ENCODE assay signal across 8 cellular contexts in the genomic region with DNA sequence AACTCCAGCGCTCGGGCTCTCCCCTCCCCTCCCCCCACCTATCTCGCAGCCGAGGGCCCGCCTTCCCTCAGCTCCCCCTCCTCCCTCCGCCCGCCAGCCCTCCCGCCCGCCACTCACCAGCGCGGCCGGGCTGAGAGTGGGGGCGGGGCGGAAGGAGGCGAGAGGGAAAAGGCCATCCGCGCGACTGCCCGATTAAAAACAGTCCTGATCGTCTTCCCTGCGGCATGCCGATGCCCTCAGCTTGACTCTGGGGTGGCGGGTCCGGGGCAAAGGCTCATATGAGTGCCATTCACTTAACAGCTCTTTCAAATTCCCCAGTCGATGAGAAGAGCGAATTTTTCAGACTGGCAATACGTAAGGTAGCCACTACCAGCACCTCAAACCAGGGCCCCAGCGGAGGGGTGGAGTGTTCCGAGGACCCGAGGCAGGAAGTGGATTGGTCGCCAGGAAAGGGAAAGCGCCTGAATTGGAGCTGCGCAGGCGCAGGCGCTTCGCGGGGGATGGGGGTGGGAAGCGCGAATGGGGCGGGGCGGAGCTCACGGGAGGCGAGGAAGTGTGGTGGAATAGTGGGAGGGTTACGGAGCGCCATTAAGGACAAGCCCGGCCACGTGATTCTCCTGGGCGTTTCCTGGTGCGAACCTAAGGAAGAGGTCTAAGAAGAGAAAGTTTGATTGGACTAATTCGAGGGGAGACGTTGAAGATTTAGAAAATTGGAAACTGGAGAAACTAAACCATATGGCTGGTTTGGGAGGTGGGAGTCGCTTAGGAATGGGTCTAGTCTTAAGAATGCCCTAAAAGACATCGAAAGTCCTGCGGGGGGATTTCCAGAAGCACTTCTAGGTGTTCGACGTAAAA. TPM values are rescaled to one million over a fixed set of nuclear protein-coding genes. Genes with fewer than 3 reads are reported as not detected.
DNase-seq lines count a peak whose midpoint lies in the region; ATAC-seq, FAIRE-seq and TF ChIP-seq lines count a peak whose summit lies in the region.

A gene with protein sequence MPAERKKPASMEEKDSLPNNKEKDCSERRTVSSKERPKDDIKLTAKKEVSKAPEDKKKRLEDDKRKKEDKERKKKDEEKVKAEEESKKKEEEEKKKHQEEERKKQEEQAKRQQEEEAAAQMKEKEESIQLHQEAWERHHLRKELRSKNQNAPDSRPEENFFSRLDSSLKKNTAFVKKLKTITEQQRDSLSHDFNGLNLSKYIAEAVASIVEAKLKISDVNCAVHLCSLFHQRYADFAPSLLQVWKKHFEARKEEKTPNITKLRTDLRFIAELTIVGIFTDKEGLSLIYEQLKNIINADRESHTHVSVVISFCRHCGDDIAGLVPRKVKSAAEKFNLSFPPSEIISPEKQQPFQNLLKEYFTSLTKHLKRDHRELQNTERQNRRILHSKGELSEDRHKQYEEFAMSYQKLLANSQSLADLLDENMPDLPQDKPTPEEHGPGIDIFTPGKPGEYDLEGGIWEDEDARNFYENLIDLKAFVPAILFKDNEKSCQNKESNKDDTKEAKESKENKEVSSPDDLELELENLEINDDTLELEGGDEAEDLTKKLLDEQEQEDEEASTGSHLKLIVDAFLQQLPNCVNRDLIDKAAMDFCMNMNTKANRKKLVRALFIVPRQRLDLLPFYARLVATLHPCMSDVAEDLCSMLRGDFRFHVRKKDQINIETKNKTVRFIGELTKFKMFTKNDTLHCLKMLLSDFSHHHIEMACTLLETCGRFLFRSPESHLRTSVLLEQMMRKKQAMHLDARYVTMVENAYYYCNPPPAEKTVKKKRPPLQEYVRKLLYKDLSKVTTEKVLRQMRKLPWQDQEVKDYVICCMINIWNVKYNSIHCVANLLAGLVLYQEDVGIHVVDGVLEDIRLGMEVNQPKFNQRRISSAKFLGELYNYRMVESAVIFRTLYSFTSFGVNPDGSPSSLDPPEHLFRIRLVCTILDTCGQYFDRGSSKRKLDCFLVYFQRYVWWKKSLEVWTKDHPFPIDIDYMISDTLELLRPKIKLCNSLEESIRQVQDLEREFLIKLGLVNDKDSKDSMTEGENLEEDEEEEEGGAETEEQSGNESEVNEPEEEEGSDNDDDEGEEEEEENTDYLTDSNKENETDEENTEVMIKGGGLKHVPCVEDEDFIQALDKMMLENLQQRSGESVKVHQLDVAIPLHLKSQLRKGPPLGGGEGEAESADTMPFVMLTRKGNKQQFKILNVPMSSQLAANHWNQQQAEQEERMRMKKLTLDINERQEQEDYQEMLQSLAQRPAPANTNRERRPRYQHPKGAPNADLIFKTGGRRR (minus strand): TSS at position 13 of the 855 bp plus-strand sequence. CDS start 7,386 bp downstream, outside the sequence.

- H3K36me3 ChIP-seq in endothelial cell of umbilical vein (ENCODE audit: control insufficient read depth in 2 of 2, extremely low read depth in 1 of 2, insufficient read depth in 2 of 2, low read length in 2 of 2): no peaks in the 10 kb centered on the region

- H3K27ac Mint-ChIP-seq in IgD-negative memory B cell (peak within 1 kb of the TSS; percentile 99 to 100 (median 100)), mesothelial cell of epicardium (peak within 1 kb of the TSS; percentile 99)

- FAIRE-seq in D721Med (lab: Jason Lieb, UNC) (no peak), endothelial cell of umbilical vein (lab: Jason Lieb, UNC) (peak; percentile 95)

- CTCF ChIA-PET in endothelial cell of umbilical vein (lab: Charles Lee): interaction anchor here (1.0 to 2.1 kb wide), 4 partner anchors 10 to 56 kb away, joined by 3 to 14 read pairs (median 8); a partner anchor contains a TSS

- peak; percentile 74 for DNase-seq in D721Med (ENCODE audit: insufficient read length, low spot score)
- DNase-seq in OCI-M1 (lab: John Stamatoyannopoulos, UW): peak; percentile 99
- peak; percentile 98 for DNase-seq in activated T-cell treated with anti-CD3 and anti-CD28 coated beads for 1 hour (ENCODE audit: low read depth)
- DNase-seq in endothelial cell of umbilical vein (ENCODE audit: low read depth, low spot score): peak; percentile 99
- peak; percentile 95 for DNase-seq in mesothelial cell of epicardium (ENCODE audit: low spot score in 2 of 2, unreplicated experiment in 2 of 2)
- DNase-seq in stimulated activated CD8-positive, alpha-beta memory T cell treated with anti-CD3 and anti-CD28 coated beads, Interleukin-15, amount 100 ng/mL, for 4 hours (ENCODE audit: low read depth in 2 of 2): peak; percentile 95 to 96

- H3K9me1 ChIP-seq in endothelial cell of umbilical vein (replicated peaks; ENCODE audit: control insufficient read depth, extremely low read depth, insufficient read depth, low read length): no peaks in the 10 kb centered on the region

- no peaks in the 10 kb centered on the region for H3K9me3 Mint-ChIP-seq in IgD-negative memory B cell
- peaks cover 4% of the 10 kb centered on the region for H3K9me3 Mint-ChIP-seq in mesothelial cell of epicardium

- intact Hi-C loops in endothelial cell of umbilical vein (cut with micrococcal nuclease): loop anchor here (1.0 to 2.0 kb wide), 3 partner anchors 25 to 152 kb away; a partner anchor contains a TSS

- ATAC-seq in GM21529 (IDR thresholded peaks at IDR 0.05; ENCODE audit: unreplicated experiment): peak; percentile 53

- H3K9ac ChIP-seq in endothelial cell of umbilical vein (replicated peaks; ENCODE audit: extremely low read depth, insufficient read depth, low read length): peak within 1 kb of the TSS; percentile 98

- H3K36me3 Mint-ChIP-seq in IgD-negative memory B cell: peaks cover 7% of the 10 kb centered on the region
- H3K36me3 Mint-ChIP-seq in mesothelial cell of epicardium: no peaks in the 10 kb centered on the region

- peak within 1 kb of the TSS; percentile 86 for H3K4me2 ChIP-seq in endothelial cell of umbilical vein (ENCODE audit: insufficient read depth, low read length)

- H3K9me3 ChIP-seq in endothelial cell of umbilical vein (replicated peaks; ENCODE audit: control insufficient read depth, insufficient read depth, low read length): no peaks in the 10 kb centered on the region

- no TSS peak for BruUV-seq in endothelial cell of umbilical vein (replicated peaks; lab: Mats Ljungman, UMichigan)

- peak within 1 kb of the TSS; percentile 63 for H2AFZ ChIP-seq in endothelial cell of umbilical vein (ENCODE audit: low read depth, low read length)

- H3K27me3 ChIP-seq in endothelial cell of umbilical vein (ENCODE audit: control insufficient read depth in 2 of 2, insufficient read depth in 2 of 2, low read length in 2 of 2): peaks cover 0 to 3% of the 10 kb centered on the region in 2 experiments

- TF ChIP-seq CTCF in D721Med (IDR thresholded peaks at IDR 0.05; ENCODE audit: insufficient read depth, missing control alignments) (no peak), endothelial cell of umbilical vein (IDR thresholded peaks at IDR 0.05; ENCODE audit: extremely low read depth in 1 of 2, insufficient read depth in 1 of 2, low read depth in 1 of 2, low read length in 2 of 2) (no peak), mesothelial cell of epicardium (IDR thresholded peaks at IDR 0.05; ENCODE audit: unreplicated experiment) (no peak)

- H3K4me3 ChIP-seq in endothelial cell of umbilical vein (replicated peaks in 1 of 3; ENCODE audit: insufficient read depth in 1 of 3, low read depth in 1 of 3, low read length in 3 of 3): peak within 1 kb of the TSS; percentile 50 to 80 (median 56)

- peak within 1 kb of the TSS; percentile 98 for H3K27ac ChIP-seq in endothelial cell of umbilical vein (ENCODE audit: insufficient read depth, low read depth, low read length)

- H3K4me1 Mint-ChIP-seq in IgD-negative memory B cell (peaks cover 35 to 42% (median 41%) of the 10 kb centered on the region in 3 donors), mesothelial cell of epicardium (peaks cover 20% of the 10 kb centered on the region)

- TF ChIP-seq POLR2A in endothelial cell of umbilical vein (IDR thresholded peaks at IDR 0.05; ENCODE audit: low read depth, low read length): no peak

- H3K27me3 Mint-ChIP-seq in IgD-negative memory B cell: no peaks in the 10 kb centered on the region
- peaks cover 5% of the 10 kb centered on the region for H3K27me3 Mint-ChIP-seq in mesothelial cell of epicardium (ENCODE audit: low read depth)

- H3K79me2 ChIP-seq in endothelial cell of umbilical vein (ENCODE audit: control insufficient read depth, insufficient read depth, low read length): peaks cover 42% of the 10 kb centered on the region

- POLR2A ChIA-PET in endothelial cell of umbilical vein (lab: Charles Lee): interaction anchor here (0.6 to 1.0 kb wide), 4 partner anchors 26 to 119 kb away, joined by 3 to 9 read pairs (median 4); no protein-coding TSS in a partner anchor

- H3K4me1 ChIP-seq in endothelial cell of umbilical vein (ENCODE audit: control insufficient read depth, extremely low read depth, insufficient read depth, low read length): peaks cover 5% of the 10 kb centered on the region

- H4K20me1 ChIP-seq in endothelial cell of umbilical vein (replicated peaks; ENCODE audit: control insufficient read depth, extremely low read depth, insufficient read depth, low read length): no peaks in the 10 kb centered on the region

- H3K4me3 Mint-ChIP-seq in IgD-negative memory B cell: peak within 1 kb of the TSS; percentile 93 to 98 (median 96)
- H3K4me3 Mint-ChIP-seq in mesothelial cell of epicardium: peak within 1 kb of the TSS; percentile 87

- dilution Hi-C loops in endothelial cell of umbilical vein (cut with MboI; ENCODE audit: extremely low pct_ligation_motif_present, low sequenced_read_pairs): no loop called here

TF ChIP-seq in endothelial cell of umbilical vein, 7 proteins besides CTCF, POLR2A, EP300 and RAD21:
- TF ChIP-seq, protein P1, sequence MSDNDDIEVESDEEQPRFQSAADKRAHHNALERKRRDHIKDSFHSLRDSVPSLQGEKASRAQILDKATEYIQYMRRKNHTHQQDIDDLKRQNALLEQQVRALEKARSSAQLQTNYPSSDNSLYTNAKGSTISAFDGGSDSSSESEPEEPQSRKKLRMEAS (IDR thresholded peaks at IDR 0.05; ENCODE audit: insufficient read depth, insufficient read length): peak; percentile 91
- no peak for TF ChIP-seq GATA2 (IDR thresholded peaks at IDR 0.05; ENCODE audit: insufficient read depth, insufficient read length, low read depth, low read length)
- peak; percentile 78 for TF ChIP-seq MYC (IDR thresholded peaks at IDR 0.05; ENCODE audit: low read depth, low read length)

RNA-seq across cellular contexts. Expression of the gene that starts here (rescaled TPM):
- 32.2 TPM for polyA plus RNA-seq in IgD-negative memory B cell
- 23.9 and 27.7 TPM in 2 replicates for total RNA-seq in endothelial cell of umbilical vein
- polyA plus RNA-seq in endothelial cell of umbilical vein: 3.3 and 4.8 TPM in 2 replicates
- polyA plus RNA-seq in endothelial cell of umbilical vein (2011; cell fraction: cytosol; rRNA removed): 8.8 TPM in 2 replicates
- 11.9 and 16.7 TPM in 2 replicates for polyA plus RNA-seq in endothelial cell of umbilical vein (2011; cell fraction: nucleus; rRNA removed)
- 16.2 and 21.5 TPM in 2 replicates for polyA plus RNA-seq in endothelial cell of umbilical vein (2012)
- 9.8 and 10.8 TPM in 2 replicates for polyA minus RNA-seq in endothelial cell of umbilical vein
- polyA minus RNA-seq in endothelial cell of umbilical vein (2011; cell fraction: cytosol; rRNA and poly(A)+ RNA removed): 7.5 TPM
- polyA minus RNA-seq in endothelial cell of umbilical vein (2011; cell fraction: nucleus; rRNA and poly(A)+ RNA removed): 12.5 and 15.4 TPM in 2 replicates
- 25.4 to 26.8 TPM (median 26.4 TPM) in 3 replicates for total RNA-seq in mesothelial cell of epicardium

Comparison
In these comparisons a context has a peak if more than half of its experiments do, and no peak if none do; other contexts are left out.
1. Peak in every context shown above with its lines: DNase-seq, ATAC-seq, H3K4me3 ChIP-seq and H3K27ac ChIP-seq.